ENCODE assay signal across 17 cellular contexts in the genomic region with DNA sequence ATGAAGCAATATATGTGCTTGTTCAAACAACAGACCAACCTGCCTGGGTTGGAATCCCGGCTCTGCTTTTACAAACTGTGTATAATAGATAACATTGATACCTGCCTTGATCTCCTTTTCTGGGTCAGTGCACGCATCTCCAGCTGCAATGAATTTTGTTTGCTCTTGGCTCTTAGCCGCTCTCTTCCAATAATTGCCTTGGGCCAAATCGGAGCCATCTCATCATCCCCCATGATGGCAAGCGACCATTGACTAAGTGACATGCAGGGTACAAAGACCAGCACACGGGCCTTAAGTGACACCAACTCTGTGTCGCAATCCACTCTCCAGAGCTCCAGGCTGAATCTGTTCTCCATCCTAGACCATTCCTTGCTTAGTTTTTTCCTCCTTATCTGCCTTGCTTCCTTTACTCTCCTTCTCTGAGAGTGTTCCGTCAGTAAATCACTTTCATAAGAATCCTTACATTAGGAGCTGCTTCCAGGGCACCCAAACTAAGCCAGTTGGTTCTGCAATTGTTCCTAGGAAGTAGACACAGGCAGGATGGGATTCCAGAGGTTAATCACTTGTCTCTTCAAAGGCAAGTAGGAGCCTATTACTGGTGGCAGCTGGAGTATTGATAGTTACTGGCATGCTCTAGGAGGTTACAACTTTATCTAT.
DNase-seq lines count a peak whose midpoint lies in the region; ATAC-seq, FAIRE-seq and TF ChIP-seq lines count a peak whose summit lies in the region.
"Had no signal": no experiment of that assay in that cellular context is flagged by ENCODE, and none has a peak within 500 bp of the region (broad histone marks: within the 10 kb centered on the region; RNA-seq: fewer than 3 reads in every experiment).

No MANE protein-coding gene starts in this region.

- peak; percentile 65 for DNase-seq in DMS53 (lab: John Stamatoyannopoulos, UW)
- DNase-seq in amniotic epithelial cell (ENCODE audit: low read depth): peak; percentile 39
- DNase-seq in right lobe of liver: peak; percentile 53 to 90 (median 78)
- DNase-seq in kidney: no peak
- no peak for DNase-seq in NCI-H524 (lab: John Stamatoyannopoulos, UW)
- DNase-seq: activated CD4-positive, CD25-positive, alpha-beta regulatory T cell treated with anti-CD3 and anti-CD28 coated beads, Interleukin-2, amount 50 U/mL, for 72 hours; Karpas-422; left colon; NCI-H1105; NCI-H2227 treated with DMSO at 0.1 percent for 48 hours had no signal

- POLR2A ChIA-PET in HEK293 (lab: Yijun Ruan, JAX): no interaction called here

- WGBS in right lobe of liver (ENCODE audit: insufficient coverage, low coverage, low lambda C conversion rate, missing lambda C conversion rate): 15% methylated on average over 7 of the region's 8 CpGs

- ATAC-seq in right lobe of liver: peak; percentile 65 to 82 (median 76)
- no peak for ATAC-seq in GM19324 (IDR thresholded peaks at IDR 0.05; ENCODE audit: low FRiP score, unreplicated experiment)
- ATAC-seq: left colon had no signal

- H3K9me3 ChIP-seq in HEK293 (ENCODE audit: control insufficient read depth, insufficient read depth, low read depth, low read length) (no peaks in the 10 kb centered on the region), right lobe of liver (no peaks in the 10 kb centered on the region), kidney (ENCODE audit: control insufficient read depth in 1 of 2, low read length in 2 of 2) (no peaks in the 10 kb centered on the region)
- H3K9me3 ChIP-seq: BLaER1 treated with 17β-estradiol and CSF1 and Interleukin-3, amounts not matched to agents 10 nM and 100 nM; thoracic aorta had no signal

- no peak overlapping the region for H3K9ac ChIP-seq in kidney (ENCODE audit: low read length in 2 of 2)
- H3K9ac ChIP-seq: BLaER1 treated with 17β-estradiol and CSF1 and Interleukin-3, amounts not matched to agents 10 nM and 100 nM; parathyroid adenoma had no signal

- H3K27ac ChIP-seq in HEK293 (ENCODE audit: extremely low read depth, low read depth, low read length): no peak overlapping the region
- H3K27ac ChIP-seq in right lobe of liver: peak overlapping the region; percentile 55 to 82 (median 67)
- no peak overlapping the region for H3K27ac ChIP-seq in kidney (ENCODE audit: low read depth in 2 of 2, low read length in 2 of 2)
- H3K27ac ChIP-seq: BLaER1 treated with 17β-estradiol and CSF1 and Interleukin-3, amounts not matched to agents 10 nM and 100 nM; parathyroid adenoma; thoracic aorta had no signal

- CTCF ChIA-PET in HEK293 (lab: Yijun Ruan, JAX): interaction anchor here (0.7 kb wide), 1 partner anchor 225 kb away, joined by 3 read pairs; no protein-coding TSS in a partner anchor

- TF ChIP-seq CTCF in HEK293 (tag by site-specific recombination; IDR thresholded peaks at IDR 0.05) (no peak), right lobe of liver (IDR thresholded peaks at IDR 0.05) (no peak), kidney (IDR thresholded peaks at IDR 0.05; ENCODE audit: borderline replicate concordance, extremely low read depth, insufficient read depth) (no peak)

- intact Hi-C loops in right lobe of liver (cut with DNase I) (no loop called here), kidney (cut with DNase I) (no loop called here)

- H3K4me3 ChIP-seq in HEK293 (ENCODE audit: low read depth, low read length): no peak overlapping the region
- H3K4me3 ChIP-seq in right lobe of liver: no peak overlapping the region
- no peak overlapping the region for H3K4me3 ChIP-seq in kidney (ENCODE audit: low read length in 2 of 2)
- H3K4me3 ChIP-seq: BLaER1 treated with 17β-estradiol and CSF1 and Interleukin-3, amounts not matched to agents 10 nM and 100 nM; thoracic aorta had no signal

- no peaks in the 10 kb centered on the region for H3K27me3 ChIP-seq in right lobe of liver
- H3K27me3 ChIP-seq: BLaER1 treated with 17β-estradiol and CSF1 and Interleukin-3, amounts not matched to agents 10 nM and 100 nM had no signal

- H3K36me3 ChIP-seq in HEK293 (ENCODE audit: control insufficient read depth in 2 of 2, insufficient read depth in 1 of 2, low read length in 2 of 2): no peaks in the 10 kb centered on the region
- H3K36me3 ChIP-seq in right lobe of liver: no peaks in the 10 kb centered on the region
- H3K36me3 ChIP-seq in kidney (ENCODE audit: control insufficient read depth in 1 of 2, insufficient read depth in 2 of 2, low read length in 2 of 2): no peaks in the 10 kb centered on the region
- H3K36me3 ChIP-seq: BLaER1 treated with 17β-estradiol and CSF1 and Interleukin-3, amounts not matched to agents 10 nM and 100 nM; thoracic aorta had no signal

- peaks cover 15% of the 10 kb centered on the region for H3K4me1 ChIP-seq in HEK293 (ENCODE audit: control insufficient read depth, insufficient read depth, low read length)
- H3K4me1 ChIP-seq in right lobe of liver: peaks cover 0 to 55% (median 22%) of the 10 kb centered on the region in 4 donors
- H3K4me1 ChIP-seq in kidney (ENCODE audit: control insufficient read depth in 1 of 2, insufficient read depth in 1 of 2, low read depth in 1 of 2, low read length in 2 of 2): no peaks in the 10 kb centered on the region
- H3K4me1 ChIP-seq: parathyroid adenoma had no signal

- no peak for FAIRE-seq in kidney (lab: Jason Lieb, UNC)
- FAIRE-seq: colon, endometrium had no signal

- no peak for TF ChIP-seq POLR2A in right lobe of liver (IDR thresholded peaks at IDR 0.05)

TF ChIP-seq in HEK293, 187 proteins besides CTCF, POLR2A, EP300 and RAD21 (continues in another document):
- TF ChIP-seq ZNF121 (tag by site-specific recombination; IDR thresholded peaks at IDR 0.05) (no peak), TRIM28 (IDR thresholded peaks at IDR 0.05; ENCODE audit: borderline replicate concordance, low read length) (peak; percentile 66; the same call in 1 of the 2 replicates), ZNF37A (tag by site-specific recombination; IDR thresholded peaks at IDR 0.05) (no peak), ZNF768 (tag by site-specific recombination; IDR thresholded peaks at IDR 0.05) (no peak), ZSCAN18 (tag by site-specific recombination; IDR thresholded peaks at IDR 0.05) (no peak), YY1 (tag by site-specific recombination; IDR thresholded peaks at IDR 0.05) (no peak), PATZ1 (tag by site-specific recombination; IDR thresholded peaks at IDR 0.05) (no peak), ZNF184 (tag by site-specific recombination; IDR thresholded peaks at IDR 0.05) (no peak), ZNF341 (tag by site-specific recombination; IDR thresholded peaks at IDR 0.05; ENCODE audit: low read depth) (no peak), SETDB1 (IDR thresholded peaks at IDR 0.05; ENCODE audit: insufficient read length, low read length) (peak; percentile 94), PRDM1 (tag by site-specific recombination; IDR thresholded peaks at IDR 0.05) (no peak)
- TF ChIP-seq, protein P1, sequence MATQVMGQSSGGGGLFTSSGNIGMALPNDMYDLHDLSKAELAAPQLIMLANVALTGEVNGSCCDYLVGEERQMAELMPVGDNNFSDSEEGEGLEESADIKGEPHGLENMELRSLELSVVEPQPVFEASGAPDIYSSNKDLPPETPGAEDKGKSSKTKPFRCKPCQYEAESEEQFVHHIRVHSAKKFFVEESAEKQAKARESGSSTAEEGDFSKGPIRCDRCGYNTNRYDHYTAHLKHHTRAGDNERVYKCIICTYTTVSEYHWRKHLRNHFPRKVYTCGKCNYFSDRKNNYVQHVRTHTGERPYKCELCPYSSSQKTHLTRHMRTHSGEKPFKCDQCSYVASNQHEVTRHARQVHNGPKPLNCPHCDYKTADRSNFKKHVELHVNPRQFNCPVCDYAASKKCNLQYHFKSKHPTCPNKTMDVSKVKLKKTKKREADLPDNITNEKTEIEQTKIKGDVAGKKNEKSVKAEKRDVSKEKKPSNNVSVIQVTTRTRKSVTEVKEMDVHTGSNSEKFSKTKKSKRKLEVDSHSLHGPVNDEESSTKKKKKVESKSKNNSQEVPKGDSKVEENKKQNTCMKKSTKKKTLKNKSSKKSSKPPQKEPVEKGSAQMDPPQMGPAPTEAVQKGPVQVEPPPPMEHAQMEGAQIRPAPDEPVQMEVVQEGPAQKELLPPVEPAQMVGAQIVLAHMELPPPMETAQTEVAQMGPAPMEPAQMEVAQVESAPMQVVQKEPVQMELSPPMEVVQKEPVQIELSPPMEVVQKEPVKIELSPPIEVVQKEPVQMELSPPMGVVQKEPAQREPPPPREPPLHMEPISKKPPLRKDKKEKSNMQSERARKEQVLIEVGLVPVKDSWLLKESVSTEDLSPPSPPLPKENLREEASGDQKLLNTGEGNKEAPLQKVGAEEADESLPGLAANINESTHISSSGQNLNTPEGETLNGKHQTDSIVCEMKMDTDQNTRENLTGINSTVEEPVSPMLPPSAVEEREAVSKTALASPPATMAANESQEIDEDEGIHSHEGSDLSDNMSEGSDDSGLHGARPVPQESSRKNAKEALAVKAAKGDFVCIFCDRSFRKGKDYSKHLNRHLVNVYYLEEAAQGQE (tag by site-specific recombination; IDR thresholded peaks at IDR 0.05): no peak

Comparison
In these comparisons a context has a peak if more than half of its experiments do, and no peak if none do; other contexts are left out.
1. DNase-seq: peak in DMS53 (single experiment), amniotic epithelial cell (single experiment) and right lobe of liver (3 of 3); none in kidney (single experiment) and NCI-H524 (0 of 2).
2. H3K27ac ChIP-seq: peak in right lobe of liver (3 of 3); none in HEK293 (single experiment) and kidney (0 of 2).